In genomic region chr15:46312133-46312740, GRCh38 we compare ENCODE assay signal across 8 cellular contexts.
DNase-seq lines count a peak whose midpoint lies in the region; ATAC-seq, FAIRE-seq and TF ChIP-seq lines count a peak whose summit lies in the region.

No MANE protein-coding gene starts in this region.

- no TSS peak for BruUV-seq in GM12878 (replicated peaks; lab: Mats Ljungman, UMichigan)

- no peaks in the 10 kb centered on the region for H3K79me2 ChIP-seq in GM12878 (ENCODE audit: control insufficient read depth, insufficient read depth, low read length)

- no peak overlapping the region for H3K4me2 ChIP-seq in GM12878 (ENCODE audit: control insufficient read depth, insufficient read depth)

- TF ChIP-seq CTCF in 22Rv1 (IDR thresholded peaks at IDR 0.05) (peak; percentile 95), GM12878 (IDR thresholded peaks at IDR 0.05 in 2 of 3, conservative IDR thresholded peaks at IDR 0.05 in 1 of 3; ENCODE audit: control insufficient read depth in 2 of 3, extremely low read depth in 1 of 3, insufficient read depth in 1 of 3, low read depth in 3 of 3, low read length in 3 of 3) (peak; percentile 63 to 80 (median 67))

- SMC1A ChIA-PET in GM12878 (lab: Charles Lee; ENCODE audit: uncharacterized antibody, unreplicated experiment) = interaction anchor here (1.0 to 1.3 kb wide), 4 partner anchors 9 to 517 kb away, joined by 3 to 7 read pairs (median 3); no protein-coding TSS in a partner anchor

- TF ChIP-seq RAD21 in GM12878 (IDR thresholded peaks at IDR 0.05; ENCODE audit: insufficient read depth, low read depth, low read length) = peak; percentile 96

- no peak overlapping the region for H3K4me3 ChIP-seq in GM12878

- H3K36me3 Mint-ChIP-seq in T-helper 17 cell (ENCODE audit: low read depth) = no peaks in the 10 kb centered on the region

- H3K27ac Mint-ChIP-seq in T-helper 17 cell = no peak overlapping the region

- 0% methylated on average over 2 of the region's 2 CpGs for WGBS in GM12878 (ENCODE audit: insufficient coverage, insufficient replicate concordance, low lambda C conversion rate, missing lambda C conversion rate)

- no peak overlapping the region for H2AFZ ChIP-seq in GM12878 (ENCODE audit: control insufficient read depth, low read depth, low read length)

- no peaks in the 10 kb centered on the region for H3K36me3 ChIP-seq in GM12878 (ENCODE audit: control insufficient read depth in 2 of 2, insufficient read depth in 2 of 2, low read length in 1 of 2)

- peaks cover 18% of the 10 kb centered on the region for H3K27me3 Mint-ChIP-seq in T-helper 17 cell

- no peak for FAIRE-seq in GM12878 (lab: Jason Lieb, UNC)

- TF ChIP-seq EP300 in GM12878 (IDR thresholded peaks at IDR 0.05; ENCODE audit: borderline replicate concordance in 1 of 2, control insufficient read depth in 1 of 2, low read depth in 2 of 2, low read length in 2 of 2) = no peak

- CTCF ChIA-PET in GM12878 (lab: Yijun Ruan, JAX) = interaction anchor here (0.5 to 2.9 kb wide), 9 partner anchors 9 to 1671 kb away, joined by 3 to 17 read pairs (median 3); no protein-coding TSS in a partner anchor

- peak; percentile 94 for ATAC-seq in GM18498 (IDR thresholded peaks at IDR 0.05; ENCODE audit: unreplicated experiment)
- peak; percentile 94 for ATAC-seq in HG02852 (IDR thresholded peaks at IDR 0.05; ENCODE audit: unreplicated experiment)
- peak; percentile 73 for ATAC-seq in T-helper 17 cell
- peak; percentile 94 for ATAC-seq in GM12878

- no peak for TF ChIP-seq POLR2A in GM12878 (IDR thresholded peaks at IDR 0.05; ENCODE audit: low read depth, low read length)

- POLR2A ChIA-PET in GM12878 (lab: Charles Lee) = no interaction called here

- no peak overlapping the region for H3K4me3 Mint-ChIP-seq in T-helper 17 cell

- RAD21 ChIA-PET in GM12878 (lab: Charles Lee; ENCODE audit: unreplicated experiment) = interaction anchor here (1.0 kb wide), 1 partner anchor 516 kb away, joined by 3 read pairs; no protein-coding TSS in a partner anchor

- H3K27ac ChIP-seq in 22Rv1 (no peak overlapping the region), GM12878 (ENCODE audit: control insufficient read depth, insufficient read depth) (no peak overlapping the region)

- intact Hi-C loops in GM12878 (cut with micrococcal nuclease; ENCODE audit: unreplicated experiment) = loop anchor here (10.0 kb wide), 1 partner anchor 713 kb away; no protein-coding TSS in a partner anchor

- H4K20me1 ChIP-seq in GM12878 (ENCODE audit: control insufficient read depth, insufficient read depth) = no peaks in the 10 kb centered on the region

- peak; percentile 88 for DNase-seq in NCI-H1436 (lab: John Stamatoyannopoulos, UW)
- peak in 2 of 3 donors; percentile 16 to 35 for DNase-seq in T-helper 17 cell
- peak; percentile 11 for DNase-seq in GM12878 (ENCODE audit: low read depth, low spot score)
- peak; percentile 61 for DNase-seq in iPS-NIHi11 (ENCODE audit: low spot score)
- DNase-seq in stimulated activated CD4-positive, alpha-beta T cell treated with anti-CD3 and anti-CD28 coated beads, Interleukin-12 subunit alpha, Interleukin-12 subunit beta, amount 100 ng/mL, for 24 hours (ENCODE audit: low read depth in 2 of 2) = peak; percentile 23 to 41

- H3K4me1 Mint-ChIP-seq in T-helper 17 cell = no peaks in the 10 kb centered on the region

- H3K9me3 ChIP-seq in T-helper 17 cell (ENCODE audit: control insufficient read depth, low read length, poor library complexity, severe bottlenecking) (no peaks in the 10 kb centered on the region), GM12878 (replicated peaks; ENCODE audit: control insufficient read depth, insufficient read depth, low read length) (no peaks in the 10 kb centered on the region)

- in situ Hi-C loops in GM12878 (cut with MboI) = loop anchor here (25.0 kb wide), 1 partner anchor 1675 kb away; no protein-coding TSS in a partner anchor

- H3K4me1 ChIP-seq in GM12878 (ENCODE audit: control insufficient read depth, insufficient read depth, low read length) = no peaks in the 10 kb centered on the region

- H3K27me3 ChIP-seq in GM12878 (replicated peaks in 1 of 2; ENCODE audit: control insufficient read depth in 2 of 2, insufficient read depth in 2 of 2, low read length in 1 of 2) = no peaks in the 10 kb centered on the region

- H3K9ac ChIP-seq in GM12878 (ENCODE audit: control insufficient read depth, insufficient read depth, low read length) = no peak overlapping the region

TF ChIP-seq in GM12878, 131 proteins besides CTCF, POLR2A, EP300 and RAD21:
- TF ChIP-seq IRF4 (IDR thresholded peaks at IDR 0.05; ENCODE audit: low read depth, low read length) = no peak
- no peak for TF ChIP-seq ATF3 (IDR thresholded peaks at IDR 0.05; ENCODE audit: borderline replicate concordance, extremely low read depth, low read depth, low read length)
- no peak for TF ChIP-seq EZH2 (IDR thresholded peaks at IDR 0.05; ENCODE audit: borderline replicate concordance, control insufficient read depth, low read depth, low read length)
- no peak for TF ChIP-seq ATF2 (IDR thresholded peaks at IDR 0.05; ENCODE audit: low read length)
- no peak for TF ChIP-seq JUND (IDR thresholded peaks at IDR 0.05; ENCODE audit: low read depth, low read length)
- TF ChIP-seq ZNF384 (IDR thresholded peaks at IDR 0.05; ENCODE audit: borderline replicate concordance, low read depth, low read length) = no peak
- TF ChIP-seq ZNF207 (IDR thresholded peaks at IDR 0.05; ENCODE audit: borderline replicate concordance) = no peak
- TF ChIP-seq SMC3 (IDR thresholded peaks at IDR 0.05; ENCODE audit: borderline replicate concordance, low read length) = peak; percentile 68
- TF ChIP-seq REST (IDR thresholded peaks at IDR 0.05; ENCODE audit: low read depth, low read length) = no peak
- 0 out of 2 replicates have a peak, but pooled peaks have one; percentile 41 for TF ChIP-seq YY1 (IDR thresholded peaks at IDR 0.05; ENCODE audit: low read depth, low read length)
- no peak for TF ChIP-seq EGR1 (IDR thresholded peaks at IDR 0.05; ENCODE audit: borderline replicate concordance in 1 of 2, low read depth in 2 of 2, low read length in 2 of 2)
- no peak for TF ChIP-seq RUNX3 (IDR thresholded peaks at IDR 0.05; ENCODE audit: low read length)
- TF ChIP-seq CEBPB (IDR thresholded peaks at IDR 0.05; ENCODE audit: borderline replicate concordance in 1 of 2, low read depth in 2 of 2, low read length in 2 of 2) = no peak
- no peak for TF ChIP-seq SREBF1 (IDR thresholded peaks at IDR 0.05; ENCODE audit: low read length)
- TF ChIP-seq CHD4 (IDR thresholded peaks at IDR 0.05) = no peak

Comparison
In these comparisons a context has a peak if more than half of its experiments do, and no peak if none do; other contexts are left out.
1. DNase-seq: peak in every context shown above with its lines; median percentile 88 in NCI-H1436; 61 in iPS-NIHi11; 32 in stimulated activated CD4-positive, alpha-beta T cell treated with anti-CD3 and anti-CD28 coated beads, Interleukin-12 subunit alpha, Interleukin-12 subunit beta, amount 100 ng/mL, for 24 hours; 26 in T-helper 17 cell; 11 in GM12878.